15 cellular contexts compared by ENCODE assay signal in genomic region chr16:5504028-5504758, GRCh38.
A peak's percentile ranks its signal among the peaks of the same experiment; 100 is the strongest.
DNase-seq lines count a peak whose midpoint lies in the region; FAIRE-seq and TF ChIP-seq lines count a peak whose summit lies in the region.
"Had no signal": no experiment of that assay in that cellular context is flagged by ENCODE, and none has a peak within 500 bp of the region (broad histone marks: within the 10 kb centered on the region; RNA-seq: fewer than 3 reads in every experiment).

No MANE protein-coding gene starts in this region.

- peak; percentile 39 for DNase-seq in HFFc6
- peak; percentile 90 for DNase-seq in SK-N-DZ (ENCODE audit: low spot score)
- peak; percentile 22 for DNase-seq in left ventricle myocardium inferior
- DNase-seq in prostate gland (ENCODE audit: low spot score): peak; percentile 5
- DNase-seq in activated CD4-positive, alpha-beta memory T cell treated with anti-CD3 and anti-CD28 coated beads for 36 hours: no peak
- DNase-seq in GM10266 (ENCODE audit: extremely low spot score): no peak
- DNase-seq in GM19239 (ENCODE audit: insufficient read length, low spot score): no peak
- DNase-seq in RWPE1 (ENCODE audit: low spot score): no peak
- DNase-seq: activated naive CD4-positive, alpha-beta T cell treated with anti-CD3 and anti-CD28 coated beads for 36 hours; psoas muscle; stimulated activated CD4-positive, alpha-beta T cell treated with anti-CD3 and anti-CD28 coated beads, Interleukin-2, amount 100 ng/mL, for 24 hours had no signal

- peaks cover 71% of the 10 kb centered on the region for H3K27me3 ChIP-seq in left ventricle myocardium inferior (ENCODE audit: low read depth)
- no peaks in the 10 kb centered on the region for H3K27me3 ChIP-seq in prostate gland (replicated peaks; ENCODE audit: insufficient read depth)

- H3K9me3 ChIP-seq in left ventricle myocardium inferior (replicated peaks) (no peaks in the 10 kb centered on the region), prostate gland (no peaks in the 10 kb centered on the region)
- H3K9me3 ChIP-seq: psoas muscle had no signal

- no peak overlapping the region for H3K4me3 ChIP-seq in left ventricle myocardium inferior
- H3K4me3 ChIP-seq in prostate gland: no peak overlapping the region
- H3K4me3 ChIP-seq: psoas muscle had no signal

- TF ChIP-seq CTCF in HFFc6 (IDR thresholded peaks at IDR 0.05) (no peak), left ventricle myocardium inferior (IDR thresholded peaks at IDR 0.05; ENCODE audit: borderline replicate concordance) (no peak), prostate gland (IDR thresholded peaks at IDR 0.05) (no peak), GM10266 (IDR thresholded peaks at IDR 0.05; ENCODE audit: control insufficient read depth, insufficient read depth, low read depth, missing control alignments) (no peak), RWPE1 (conservative IDR thresholded peaks at IDR 0.05; ENCODE audit: low read depth) (no peak)

- H3K36me3 ChIP-seq in left ventricle myocardium inferior (no peaks in the 10 kb centered on the region), prostate gland (no peaks in the 10 kb centered on the region)

- H3K4me1 ChIP-seq in left ventricle myocardium inferior: no peaks in the 10 kb centered on the region
- no peaks in the 10 kb centered on the region for H3K4me1 ChIP-seq in prostate gland (replicated peaks)
- H3K4me1 ChIP-seq: psoas muscle had no signal

- TF ChIP-seq POLR2A in prostate gland (IDR thresholded peaks at IDR 0.05): no peak

- POLR2A ChIA-PET in activated CD4-positive, alpha-beta memory T cell treated with anti-CD3 and anti-CD28 coated beads for 36 hours (lab: Charles Lee): no interaction called here
- POLR2A ChIA-PET in RWPE1 (lab: Yijun Ruan, JAX; ENCODE audit: low non-redundant PET): no interaction called here

- H3K4me3 Mint-ChIP-seq in HFFc6: no peak overlapping the region
- no peak overlapping the region for H3K4me3 Mint-ChIP-seq in activated CD4-positive, alpha-beta memory T cell treated with anti-CD3 and anti-CD28 coated beads for 36 hours
- H3K4me3 Mint-ChIP-seq: activated naive CD4-positive, alpha-beta T cell treated with anti-CD3 and anti-CD28 coated beads for 36 hours had no signal

- no peak for FAIRE-seq in GM19239 (lab: Jason Lieb, UNC)
- FAIRE-seq: G401.6, GM18507 had no signal

- H3K9me3 Mint-ChIP-seq in HFFc6: peaks cover 18% of the 10 kb centered on the region
- H3K9me3 Mint-ChIP-seq in activated CD4-positive, alpha-beta memory T cell treated with anti-CD3 and anti-CD28 coated beads for 36 hours: no peaks in the 10 kb centered on the region
- H3K9me3 Mint-ChIP-seq: activated naive CD4-positive, alpha-beta T cell treated with anti-CD3 and anti-CD28 coated beads for 36 hours had no signal

- intact Hi-C loops in left ventricle myocardium inferior (cut with micrococcal nuclease) (no loop called here), prostate gland (cut with DNase I) (no loop called here)
- intact Hi-C loops in activated CD4-positive, alpha-beta memory T cell treated with anti-CD3 and anti-CD28 coated beads for 36 hours (cut with micrococcal nuclease): no loop called here

- peaks cover 2% of the 10 kb centered on the region for H3K27me3 Mint-ChIP-seq in HFFc6 (ENCODE audit: insufficient read depth)
- peaks cover 2% of the 10 kb centered on the region for H3K27me3 Mint-ChIP-seq in activated CD4-positive, alpha-beta memory T cell treated with anti-CD3 and anti-CD28 coated beads for 36 hours

- H3K27ac ChIP-seq in left ventricle myocardium inferior (replicated peaks) (no peak overlapping the region), prostate gland (no peak overlapping the region), RWPE1 (no peak overlapping the region)
- H3K27ac ChIP-seq: C4-2B, epithelial cell of prostate, psoas muscle had no signal

- WGBS in prostate gland: 25% methylated on average over 12 of the region's 12 CpGs

- H3K4me1 Mint-ChIP-seq in HFFc6 (ENCODE audit: low read depth): peaks cover 5% of the 10 kb centered on the region; the same call in 1 of the 2 replicates
- no peaks in the 10 kb centered on the region for H3K4me1 Mint-ChIP-seq in activated CD4-positive, alpha-beta memory T cell treated with anti-CD3 and anti-CD28 coated beads for 36 hours (ENCODE audit: low read depth)

- H3K27ac Mint-ChIP-seq in HFFc6: peak overlapping the region; percentile 34; the same call in 1 of the 2 replicates
- H3K27ac Mint-ChIP-seq in activated CD4-positive, alpha-beta memory T cell treated with anti-CD3 and anti-CD28 coated beads for 36 hours: no peak overlapping the region
- H3K27ac Mint-ChIP-seq: activated naive CD4-positive, alpha-beta T cell treated with anti-CD3 and anti-CD28 coated beads for 36 hours had no signal

- CTCF ChIA-PET in activated CD4-positive, alpha-beta memory T cell treated with anti-CD3 and anti-CD28 coated beads for 36 hours (lab: Charles Lee): no interaction called here
- CTCF ChIA-PET in RWPE1 (lab: Yijun Ruan, JAX): interaction anchor here (0.6 kb wide), 1 partner anchor 606 kb away, joined by 6 read pairs; no protein-coding TSS in a partner anchor

- H3K36me3 Mint-ChIP-seq in HFFc6 (ENCODE audit: low read depth): 0 out of 2 replicates have a peak, but pooled peaks cover under 1% of the 10 kb centered on the region
- H3K36me3 Mint-ChIP-seq in activated CD4-positive, alpha-beta memory T cell treated with anti-CD3 and anti-CD28 coated beads for 36 hours: no peaks in the 10 kb centered on the region

Comparison
In these comparisons a context has a peak if more than half of its experiments do, and no peak if none do; other contexts are left out.
1. DNase-seq: peak in HFFc6 (single experiment), SK-N-DZ (single experiment), left ventricle myocardium inferior (single experiment) and prostate gland (single experiment); none in activated CD4-positive, alpha-beta memory T cell treated with anti-CD3 and anti-CD28 coated beads for 36 hours (single experiment), GM10266 (single experiment), GM19239 (single experiment) and RWPE1 (single experiment).